ENCODE assay signal across 9 cellular contexts in genomic region chr4:6183740-6184139, GRCh38. TPM values are rescaled to one million over a fixed set of nuclear protein-coding genes. Genes with fewer than 3 reads are reported as not detected.
DNase-seq lines count a peak whose midpoint lies in the region; ATAC-seq, FAIRE-seq and TF ChIP-seq lines count a peak whose summit lies in the region.
"Had no signal": no experiment of that assay in that cellular context is flagged by ENCODE, and none has a peak within 500 bp of the region (broad histone marks: within the 10 kb centered on the region; RNA-seq: fewer than 3 reads in every experiment).

No MANE protein-coding gene starts in this region.

- peaks cover 3% of the 10 kb centered on the region for H3K9me3 ChIP-seq in T-helper 17 cell (ENCODE audit: control insufficient read depth, low read length, poor library complexity, severe bottlenecking)
- H3K9me3 ChIP-seq in Karpas-422 (ENCODE audit: low read length), result no peaks in the 10 kb centered on the region
- H3K9me3 ChIP-seq: SK-N-SH had no signal

- H3K27me3 Mint-ChIP-seq in T-helper 17 cell (no peaks in the 10 kb centered on the region), progenitor cell of endocrine pancreas (peaks cover 9% of the 10 kb centered on the region)

- WGBS in lower leg skin, 2 donors, result 62 to 69% methylated on average over 4 of the region's 4 CpGs

- no peaks in the 10 kb centered on the region for H3K4me1 ChIP-seq in Karpas-422 (ENCODE audit: low read length)

- no peak for TF ChIP-seq CTCF in lower leg skin (IDR thresholded peaks at IDR 0.05)
- no peak for TF ChIP-seq CTCF in progenitor cell of endocrine pancreas (IDR thresholded peaks at IDR 0.05; ENCODE audit: unreplicated experiment)

- intact Hi-C loops in lower leg skin (cut with DNase I; ENCODE audit: low total_unique reads), result no loop called here

- H3K9me3 Mint-ChIP-seq in progenitor cell of endocrine pancreas (ENCODE audit: low read depth), result no peaks in the 10 kb centered on the region

- peak; percentile 52 for ATAC-seq in GM19328 (IDR thresholded peaks at IDR 0.05; ENCODE audit: unreplicated experiment)
- ATAC-seq in HG02981 (IDR thresholded peaks at IDR 0.05; ENCODE audit: unreplicated experiment), result peak; percentile 33
- peak; percentile 30 for ATAC-seq in T-helper 17 cell

- no peaks in the 10 kb centered on the region for H3K36me3 ChIP-seq in Karpas-422 (ENCODE audit: insufficient read depth, low read length)

- peak overlapping the region; percentile 46 for H3K4me3 Mint-ChIP-seq in T-helper 17 cell
- no peak overlapping the region for H3K4me3 Mint-ChIP-seq in progenitor cell of endocrine pancreas (ENCODE audit: low read depth)

- H3K9me2 ChIP-seq in Karpas-422 (replicated peaks; ENCODE audit: insufficient read depth, low read length), result no peaks in the 10 kb centered on the region
- H3K9me2 ChIP-seq: SK-N-SH had no signal

- no peaks in the 10 kb centered on the region for H3K36me3 Mint-ChIP-seq in T-helper 17 cell (ENCODE audit: low read depth)
- H3K36me3 Mint-ChIP-seq in progenitor cell of endocrine pancreas (ENCODE audit: insufficient read depth), result no peaks in the 10 kb centered on the region

- FAIRE-seq in GM12892 (lab: Jason Lieb, UNC), result peak; percentile 99

- H3K27me3 ChIP-seq in Karpas-422 (ENCODE audit: low read length), result no peaks in the 10 kb centered on the region

- H3K9ac ChIP-seq in Karpas-422 (ENCODE audit: low read length), result no peak overlapping the region
- H3K9ac ChIP-seq: SK-N-SH had no signal

- H3K4me3 ChIP-seq in Karpas-422 (ENCODE audit: low read length) (no peak overlapping the region), lower leg skin (ENCODE audit: low read depth, poor library complexity, severe bottlenecking) (no peak overlapping the region)

- no peaks in the 10 kb centered on the region for H3K79me2 ChIP-seq in Karpas-422 (ENCODE audit: low read length)

- H3K27ac ChIP-seq in Karpas-422 (ENCODE audit: low read length), result no peak overlapping the region

- peaks cover 26% of the 10 kb centered on the region for H3K4me1 Mint-ChIP-seq in T-helper 17 cell
- H3K4me1 Mint-ChIP-seq in progenitor cell of endocrine pancreas (ENCODE audit: low read depth), result no peaks in the 10 kb centered on the region

- peak; percentile 83 for TF ChIP-seq POLR2A in GM12892 (IDR thresholded peaks at IDR 0.05; ENCODE audit: low read depth, low read length)
- no peak for TF ChIP-seq POLR2A in lower leg skin (IDR thresholded peaks at IDR 0.05)

- H4K20me1 ChIP-seq in Karpas-422 (ENCODE audit: insufficient read depth, low read depth, low read length), result no peaks in the 10 kb centered on the region

- H2AFZ ChIP-seq in Karpas-422 (ENCODE audit: low read length), result no peak overlapping the region

- H3K27ac Mint-ChIP-seq in T-helper 17 cell (peak overlapping the region; percentile 57), progenitor cell of endocrine pancreas (no peak overlapping the region)

- DNase-seq in GM12892 (ENCODE audit: insufficient read length) (no peak), T-helper 17 cell (no peak), NCI-H128 (lab: John Stamatoyannopoulos, UW; ENCODE audit: unreplicated experiment) (no peak), Karpas-422 (no peak), lower leg skin (ENCODE audit: low spot score in 2 of 2) (no peak), progenitor cell of endocrine pancreas (ENCODE audit: low spot score, unreplicated experiment) (no peak)
- DNase-seq: SK-N-SH had no signal

- H3K4me2 ChIP-seq in Karpas-422 (ENCODE audit: low read depth, low read length, poor library complexity, severe bottlenecking), result no peak overlapping the region
- H3K4me2 ChIP-seq: SK-N-SH had no signal

RNA-seq across cellular contexts. Expression of gene JAKMIP1, which starts 16.6 kb away (rescaled TPM):
- 16.0 TPM for polyA plus RNA-seq in GM12892 (2012; ENCODE audit: missing spikeins)
- 10 to 100 TPM in 1 of 2 donors, 1 to 10 TPM in 1; 8.5 to 16.8 TPM for total RNA-seq in T-helper 17 cell
- not detected in 2 replicates for total RNA-seq in Karpas-422 (2014; rRNA removed; shearing (Covaris generic); ENCODE audit: low replicate concordance)
- not detected for total RNA-seq in lower leg skin
- total RNA-seq in progenitor cell of endocrine pancreas, result 0.89 and 0.93 TPM in 2 replicates
